9 cellular contexts compared by ENCODE assay signal in the genomic region with DNA sequence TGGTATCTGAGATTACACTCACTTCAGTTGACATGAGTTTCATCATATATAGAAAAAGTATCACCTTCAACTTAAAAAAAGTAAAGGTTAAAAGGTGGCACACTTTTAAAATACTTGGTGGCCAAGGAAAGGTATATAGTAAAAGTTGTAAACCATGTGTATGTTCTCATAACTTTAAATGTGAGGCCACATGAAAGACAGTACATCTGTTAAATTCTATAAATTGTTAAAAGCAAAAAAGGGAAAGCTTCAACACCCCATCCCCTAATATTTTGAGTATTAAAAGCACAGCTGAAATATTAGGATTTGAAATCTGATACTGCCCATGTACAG. TPM values are rescaled to one million over a fixed set of nuclear protein-coding genes. Genes with fewer than 3 reads are reported as not detected.
A peak's percentile ranks its signal among the peaks of the same experiment; 100 is the strongest.
DNase-seq lines count a peak whose midpoint lies in the region; TF ChIP-seq lines count a peak whose summit lies in the region.
"Had no signal": no experiment of that assay in that cellular context is flagged by ENCODE, and none has a peak within 500 bp of the region (broad histone marks: within the 10 kb centered on the region; RNA-seq: fewer than 3 reads in every experiment).

No MANE protein-coding gene starts in this region.

- H3K9ac ChIP-seq in Karpas-422 (ENCODE audit: low read length) (peak overlapping the region; percentile 26; the same call in 1 of the 2 replicates), colonic mucosa (ENCODE audit: low read depth in 2 of 2, low read length in 2 of 2) (peak overlapping the region; percentile 44 to 100)

- H3K36me3 ChIP-seq in Karpas-422 (ENCODE audit: insufficient read depth, low read length) = 0 out of 2 replicates have a peak, but pooled peaks cover 5% of the 10 kb centered on the region
- no peaks in the 10 kb centered on the region for H3K36me3 ChIP-seq in colonic mucosa

- H3K9me3 ChIP-seq in Karpas-422 (ENCODE audit: low read length) (no peaks in the 10 kb centered on the region), colonic mucosa (no peaks in the 10 kb centered on the region)

- H4K20me1 ChIP-seq in Karpas-422 (ENCODE audit: insufficient read depth, low read depth, low read length) = no peaks in the 10 kb centered on the region

- peaks cover 81% of the 10 kb centered on the region for H3K4me1 Mint-ChIP-seq in nephron progenitor cell

- H3K9me3 Mint-ChIP-seq in nephron progenitor cell = no peaks in the 10 kb centered on the region

- H2AFZ ChIP-seq in Karpas-422 (ENCODE audit: low read length) = no peak overlapping the region

- intact Hi-C loops in colonic mucosa (cut with DNase I) = loop anchor here (5.0 kb wide), 1 partner anchor 358 kb away; no protein-coding TSS in a partner anchor

- peaks cover 93% of the 10 kb centered on the region for H3K4me1 ChIP-seq in Karpas-422 (ENCODE audit: low read length)
- H3K4me1 ChIP-seq in colonic mucosa = peaks cover 11% of the 10 kb centered on the region

- peaks cover 4% of the 10 kb centered on the region for H3K27me3 Mint-ChIP-seq in nephron progenitor cell (ENCODE audit: low read depth, poor library complexity)

- H3K4me3 ChIP-seq in AG09309 (ENCODE audit: control insufficient read depth, low read depth, low read length) (peak overlapping the region; percentile 83), Karpas-422 (ENCODE audit: low read length) (0 out of 2 replicates have a peak overlapping the region, but pooled peaks have one; percentile 60), colonic mucosa (peak overlapping the region; percentile 85)

- H3K27ac ChIP-seq in Karpas-422 (ENCODE audit: low read length) (no peak overlapping the region), colonic mucosa (peak overlapping the region; percentile 99)

- H3K9me2 ChIP-seq in Karpas-422 (replicated peaks; ENCODE audit: insufficient read depth, low read length) = no peaks in the 10 kb centered on the region

- H3K4me2 ChIP-seq in Karpas-422 (ENCODE audit: low read depth, low read length, poor library complexity, severe bottlenecking) = peak overlapping the region; percentile 61

- DNase-seq in AG09309 (ENCODE audit: low read depth) (no peak), Karpas-422 (no peak), colonic mucosa (no peak), nephron progenitor cell (no peak), CD1c-positive myeloid dendritic cell (ENCODE audit: extremely low spot score) (no peak), NCI-H146 (lab: John Stamatoyannopoulos, UW) (no peak), NCI-H510A treated with DMSO at 0.1 percent for 48 hours (lab: John Stamatoyannopoulos, UW) (no peak), activated gamma-delta T cell treated with Interleukin-2 at 50 U/mL for 16 hours (no peak)
- DNase-seq: NCI-H1092 had no signal

- peaks cover 55% of the 10 kb centered on the region for H3K36me3 Mint-ChIP-seq in nephron progenitor cell (ENCODE audit: low read depth)

- peaks cover 4% of the 10 kb centered on the region; the same call in 1 of the 2 replicates for H3K79me2 ChIP-seq in Karpas-422 (ENCODE audit: low read length)

- H3K4me3 Mint-ChIP-seq in nephron progenitor cell = peak overlapping the region; percentile 89

- TF ChIP-seq CTCF in AG09309 (IDR thresholded peaks at IDR 0.05; ENCODE audit: control insufficient read depth, insufficient read depth, low read depth, low read length, missing control alignments) (no peak), colonic mucosa (IDR thresholded peaks at IDR 0.05) (no peak), nephron progenitor cell (IDR thresholded peaks at IDR 0.05) (no peak)

- peak overlapping the region; percentile 68 for H3K27ac Mint-ChIP-seq in nephron progenitor cell

- no peaks in the 10 kb centered on the region for H3K27me3 ChIP-seq in Karpas-422 (ENCODE audit: low read length)
- no peaks in the 10 kb centered on the region for H3K27me3 ChIP-seq in colonic mucosa

RNA-seq across cellular contexts. Expression of gene IRF2BP2, which starts 5.6 kb away (rescaled TPM):
- 14.1 and 16.5 TPM in 2 replicates for total RNA-seq in Karpas-422 (2014; rRNA removed; shearing (Covaris generic); ENCODE audit: low replicate concordance)
- total RNA-seq in colonic mucosa = 100 to 1,000 TPM; 157 to 164 TPM
